Comparison of ENCODE assay signal across 9 cellular contexts in the genomic region with DNA sequence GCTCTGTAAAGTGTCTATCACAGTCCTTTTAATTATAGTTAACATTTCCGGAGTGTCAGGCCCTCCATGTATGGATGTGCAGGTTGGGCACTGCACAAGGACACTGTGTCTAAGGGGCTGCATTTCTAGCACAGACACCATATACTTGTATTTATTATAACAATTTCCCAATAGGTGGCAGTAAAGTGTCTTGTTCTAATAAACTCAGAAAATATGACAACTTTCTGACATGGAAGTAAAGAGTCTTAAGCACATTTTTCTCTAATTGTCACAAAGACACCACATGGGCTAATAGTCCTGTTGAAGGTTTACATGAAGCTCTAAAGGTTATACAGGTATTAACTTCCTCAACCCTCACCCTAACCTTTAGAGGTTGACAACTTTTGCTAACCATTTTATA.
DNase-seq lines count a peak whose midpoint lies in the region; ATAC-seq and TF ChIP-seq lines count a peak whose summit lies in the region.
"Had no signal": no experiment of that assay in that cellular context is flagged by ENCODE, and none has a peak within 500 bp of the region (broad histone marks: within the 10 kb centered on the region; RNA-seq: fewer than 3 reads in every experiment).

No MANE protein-coding gene starts in this region.

- peaks cover 31% of the 10 kb centered on the region for H3K27me3 ChIP-seq in AG04450 (ENCODE audit: control insufficient read depth, insufficient read depth, low read length)
- no peaks in the 10 kb centered on the region for H3K27me3 ChIP-seq in H7 (ENCODE audit: control insufficient read depth, insufficient read depth, low read length)
- no peaks in the 10 kb centered on the region for H3K27me3 ChIP-seq in SJSA1 (replicated peaks)

- H3K36me3 ChIP-seq in H7 (replicated peaks; ENCODE audit: control insufficient read depth, insufficient read depth, low read length): no peaks in the 10 kb centered on the region
- H3K36me3 ChIP-seq in SJSA1: peaks cover 9% of the 10 kb centered on the region

- H3K4me3 ChIP-seq in AG04450 (ENCODE audit: low read depth, low read length): no peak overlapping the region
- H3K4me3 ChIP-seq in H7 (ENCODE audit: insufficient read depth, low read depth, low read length): no peak overlapping the region
- no peak overlapping the region for H3K4me3 ChIP-seq in SJSA1

- no peak for ATAC-seq in HG02798 (IDR thresholded peaks at IDR 0.05; ENCODE audit: poor library complexity, unreplicated experiment)
- ATAC-seq in HG03432 (IDR thresholded peaks at IDR 0.05; ENCODE audit: unreplicated experiment): no peak
- ATAC-seq in GM21619 (IDR thresholded peaks at IDR 0.05; ENCODE audit: unreplicated experiment): no peak

- peak; percentile 33 for TF ChIP-seq CTCF in AG04450 (IDR thresholded peaks at IDR 0.05; ENCODE audit: low read depth, low read length)

- POLR2A ChIA-PET in AG04450 (lab: Yijun Ruan, JAX): no interaction called here
- POLR2A ChIA-PET in HEK293T (lab: Yijun Ruan, JAX): no interaction called here

- H3K4me1 ChIP-seq in SJSA1 (replicated peaks): no peaks in the 10 kb centered on the region; the same call in 1 of the 2 replicates

- no peaks in the 10 kb centered on the region; the same call in 1 of the 2 replicates for H3K9me3 ChIP-seq in AG04450 (ENCODE audit: control insufficient read depth, insufficient read depth, low read length)
- H3K9me3 ChIP-seq in SJSA1 (replicated peaks): no peaks in the 10 kb centered on the region

- H3K27ac ChIP-seq in AG04450 (ENCODE audit: low read depth, low read length): no peak overlapping the region
- H3K27ac ChIP-seq in SJSA1: no peak overlapping the region

- CTCF ChIA-PET in AG04450 (lab: Charles Lee): interaction anchor here (0.5 to 2.4 kb wide), 22 partner anchors 10 to 1137 kb away, joined by 3 to 19 read pairs (median 4); no protein-coding TSS in a partner anchor
- CTCF ChIA-PET in HEK293T (lab: Yijun Ruan, JAX): interaction anchor here (0.6 to 1.5 kb wide), 2 partner anchors 187 to 448 kb away, joined by 3 read pairs; no protein-coding TSS in a partner anchor

- DNase-seq in AG04450 (ENCODE audit: low read depth, low spot score) (no peak), H7 (peak; percentile 18), SJSA1 (ENCODE audit: low read depth in 1 of 2, low spot score in 2 of 2) (peak; percentile 12 to 52), glomerular visceral epithelial cell (ENCODE audit: extremely low spot score) (peak; percentile 17), HEK293T (ENCODE audit: extremely low spot score) (no peak)
- DNase-seq: naive B cell had no signal

TF ChIP-seq in HEK293T, 16 proteins besides CTCF, POLR2A, EP300 and RAD21:
- TF ChIP-seq SP1 (IDR thresholded peaks at IDR 0.05) (no peak), ARNT (IDR thresholded peaks at IDR 0.05) (no peak), FOXA1 (IDR thresholded peaks at IDR 0.05) (no peak), BHLHE40 (IDR thresholded peaks at IDR 0.05; ENCODE audit: borderline replicate concordance) (no peak), CTBP1 (IDR thresholded peaks at IDR 0.05; ENCODE audit: borderline replicate concordance) (no peak), ZNF384 (IDR thresholded peaks at IDR 0.05) (no peak), SUZ12 (IDR thresholded peaks at IDR 0.05) (no peak), LEF1 (IDR thresholded peaks at IDR 0.05; ENCODE audit: borderline replicate concordance) (no peak), L3MBTL2 (conservative IDR thresholded peaks at IDR 0.05) (no peak), ELF4 (IDR thresholded peaks at IDR 0.05) (no peak), FOXK2 (IDR thresholded peaks at IDR 0.05) (no peak), FOXM1 (IDR thresholded peaks at IDR 0.05; ENCODE audit: borderline replicate concordance) (no peak), HDGF (IDR thresholded peaks at IDR 0.05; ENCODE audit: borderline replicate concordance) (no peak), TARDBP (IDR thresholded peaks at IDR 0.05) (no peak), NFRKB (IDR thresholded peaks at IDR 0.05) (no peak)
- TF ChIP-seq, protein P1, sequence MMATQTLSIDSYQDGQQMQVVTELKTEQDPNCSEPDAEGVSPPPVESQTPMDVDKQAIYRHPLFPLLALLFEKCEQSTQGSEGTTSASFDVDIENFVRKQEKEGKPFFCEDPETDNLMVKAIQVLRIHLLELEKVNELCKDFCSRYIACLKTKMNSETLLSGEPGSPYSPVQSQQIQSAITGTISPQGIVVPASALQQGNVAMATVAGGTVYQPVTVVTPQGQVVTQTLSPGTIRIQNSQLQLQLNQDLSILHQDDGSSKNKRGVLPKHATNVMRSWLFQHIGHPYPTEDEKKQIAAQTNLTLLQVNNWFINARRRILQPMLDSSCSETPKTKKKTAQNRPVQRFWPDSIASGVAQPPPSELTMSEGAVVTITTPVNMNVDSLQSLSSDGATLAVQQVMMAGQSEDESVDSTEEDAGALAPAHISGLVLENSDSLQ (IDR thresholded peaks at IDR 0.05): no peak

Comparison
In these comparisons a context has a peak if more than half of its experiments do, and no peak if none do; other contexts are left out.
1. DNase-seq: peak in H7 (single experiment), SJSA1 (2 of 2) and glomerular visceral epithelial cell (single experiment); none in AG04450 (single experiment) and HEK293T (single experiment).